19 cellular contexts compared by ENCODE assay signal in genomic region chr1:76477131-76477530, GRCh38.
A peak's percentile ranks its signal among the peaks of the same experiment; 100 is the strongest.
DNase-seq lines count a peak whose midpoint lies in the region; ATAC-seq and TF ChIP-seq lines count a peak whose summit lies in the region.
"Had no signal": no experiment of that assay in that cellular context is flagged by ENCODE, and none has a peak within 500 bp of the region (broad histone marks: within the 10 kb centered on the region; RNA-seq: fewer than 3 reads in every experiment).

No MANE protein-coding gene starts in this region.

- no peak overlapping the region for H2BK15ac ChIP-seq in neuronal stem cell (ENCODE audit: low read length)

- H3K79me1 ChIP-seq in neuronal stem cell (ENCODE audit: low read depth, low read length), result no peaks in the 10 kb centered on the region

- TF ChIP-seq CTCF in suprapubic skin (IDR thresholded peaks at IDR 0.05), result no peak

- ATAC-seq in SK-N-SH treated with all-trans-retinoic acid at 6 μM for 48 hours, result peak; percentile 28; the same call in 1 of the 3 replicates
- ATAC-seq: CD8-positive, alpha-beta T cell; GM12878 had no signal

- H3K9ac ChIP-seq in GM23248 (no peak overlapping the region), neuronal stem cell (ENCODE audit: low read depth, low read length, poor library complexity) (no peak overlapping the region)
- H3K9ac ChIP-seq: BLaER1 treated with 17β-estradiol and CSF1 and Interleukin-3, amounts not matched to agents 10 nM and 100 nM had no signal

- no peak overlapping the region for H2AFZ ChIP-seq in GM23248
- H2AFZ ChIP-seq in neuronal stem cell (ENCODE audit: low read length), result no peak overlapping the region

- no peak for TF ChIP-seq EP300 in suprapubic skin (IDR thresholded peaks at IDR 0.05)

- no peak overlapping the region for H2BK5ac ChIP-seq in neuronal stem cell (ENCODE audit: low read length)

- peak overlapping the region; percentile 29 for H2BK120ac ChIP-seq in neuronal stem cell (ENCODE audit: low read depth, low read length)

- no peak overlapping the region for H3K27ac ChIP-seq in GM23248
- no peak overlapping the region for H3K27ac ChIP-seq in neuronal stem cell (replicated peaks; ENCODE audit: low read length)
- H3K27ac ChIP-seq in suprapubic skin, result no peak overlapping the region
- H3K27ac ChIP-seq: BLaER1 treated with 17β-estradiol and CSF1 and Interleukin-3, amounts not matched to agents 10 nM and 100 nM; C4-2B had no signal

- no peak overlapping the region for H4K91ac ChIP-seq in neuronal stem cell (ENCODE audit: low read depth, low read length, poor library complexity)

- DNase-seq in GM23248 (peak; percentile 26), MG63 (peak; percentile 38), neuronal stem cell (ENCODE audit: low spot score) (no peak), NCI-H345 treated with DMSO at 0.1 percent for 48 hours (lab: John Stamatoyannopoulos, UW; ENCODE audit: unreplicated experiment) (no peak), suprapubic skin (ENCODE audit: low spot score in 2 of 2) (no peak), NCI-H2196 (lab: John Stamatoyannopoulos, UW; ENCODE audit: unreplicated experiment) (no peak)
- DNase-seq in stimulated activated CD4-positive, alpha-beta T cell treated with anti-CD3 and anti-CD28 coated beads, Interleukin-4, amount 100 ng/mL, for 4 hours, result no peak
- DNase-seq: 8988T; AML-193; Caco-2; Calu3; CD4-positive, alpha-beta T cell; CD8-positive, alpha-beta T cell; DMS79 treated with DMSO at 0.1 percent for 48 hours; GDM1 had no signal

- H2BK12ac ChIP-seq in neuronal stem cell (ENCODE audit: low read length), result no peak overlapping the region

- H3K9me2 ChIP-seq in GM23248 (ENCODE audit: insufficient read depth), result 0 out of 2 replicates have a peak, but pooled peaks cover 3% of the 10 kb centered on the region

- peak overlapping the region; percentile 35 for H2AK5ac ChIP-seq in neuronal stem cell (ENCODE audit: low read depth, low read length)

- H3K14ac ChIP-seq in neuronal stem cell (ENCODE audit: low read length), result no peak overlapping the region

- no peak overlapping the region for H3K23ac ChIP-seq in neuronal stem cell (ENCODE audit: low read depth, low read length, poor library complexity)

- H3K4me1 ChIP-seq in GM23248 (ENCODE audit: insufficient read depth) (peaks cover 21% of the 10 kb centered on the region), neuronal stem cell (ENCODE audit: control insufficient read depth in 2 of 2, insufficient read depth in 1 of 2, low read depth in 1 of 2, low read length in 2 of 2) (no peaks in the 10 kb centered on the region), suprapubic skin (no peaks in the 10 kb centered on the region)
- H3K4me1 ChIP-seq: BLaER1 treated with 17β-estradiol and CSF1 and Interleukin-3, amounts not matched to agents 10 nM and 100 nM; Caco-2 had no signal

- in situ Hi-C loops in GM23248 (cut with MboI), result no loop called here

- H3K4me2 ChIP-seq in GM23248 (ENCODE audit: unreplicated experiment) (no peak overlapping the region), neuronal stem cell (ENCODE audit: insufficient read depth, low read length, poor library complexity, severe bottlenecking) (no peak overlapping the region)
- H3K4me2 ChIP-seq: BLaER1 treated with 17β-estradiol and CSF1 and Interleukin-3, amounts not matched to agents 10 nM and 100 nM had no signal

- no peaks in the 10 kb centered on the region for H3K79me2 ChIP-seq in GM23248 (ENCODE audit: insufficient read depth)

- no peaks in the 10 kb centered on the region for H3K9me3 ChIP-seq in GM23248 (ENCODE audit: low read depth)
- H3K9me3 ChIP-seq in MG63, result no peaks in the 10 kb centered on the region
- H3K9me3 ChIP-seq in neuronal stem cell (replicated peaks in 1 of 2; ENCODE audit: control insufficient read depth in 2 of 2, insufficient read depth in 1 of 2, low read depth in 1 of 2, low read length in 2 of 2), result peaks cover 0 to 10% of the 10 kb centered on the region in 2 donors
- H3K9me3 ChIP-seq in suprapubic skin, result no peaks in the 10 kb centered on the region
- H3K9me3 ChIP-seq: BLaER1 treated with 17β-estradiol and CSF1 and Interleukin-3, amounts not matched to agents 10 nM and 100 nM; Caco-2 had no signal

- H4K20me1 ChIP-seq in GM23248 (ENCODE audit: insufficient read depth), result no peaks in the 10 kb centered on the region
- H4K20me1 ChIP-seq: BLaER1 treated with 17β-estradiol and CSF1 and Interleukin-3, amounts not matched to agents 10 nM and 100 nM had no signal

- peaks cover 6% of the 10 kb centered on the region; the same call in 1 of the 2 replicates for H3F3A ChIP-seq in GM23248 (ENCODE audit: insufficient read depth)

- H3K27me3 ChIP-seq in GM23248 (replicated peaks; ENCODE audit: insufficient read depth) (no peaks in the 10 kb centered on the region), MG63 (no peaks in the 10 kb centered on the region), neuronal stem cell (ENCODE audit: control insufficient read depth in 3 of 3, insufficient read depth in 3 of 3, low read depth in 1 of 3, low read length in 3 of 3) (no peaks in the 10 kb centered on the region), suprapubic skin (no peaks in the 10 kb centered on the region)
- H3K27me3 ChIP-seq: BLaER1 treated with 17β-estradiol and CSF1 and Interleukin-3, amounts not matched to agents 10 nM and 100 nM had no signal

- H3K18ac ChIP-seq in neuronal stem cell (ENCODE audit: low read length), result no peak overlapping the region

- TF ChIP-seq POLR2A in suprapubic skin (IDR thresholded peaks at IDR 0.05), result no peak

- H3K4ac ChIP-seq in neuronal stem cell (ENCODE audit: low read length), result no peak overlapping the region

- no peak overlapping the region for H4K8ac ChIP-seq in neuronal stem cell (ENCODE audit: low read depth, low read length)

- H3K36me3 ChIP-seq in GM23248 (ENCODE audit: low read depth) (no peaks in the 10 kb centered on the region), MG63 (no peaks in the 10 kb centered on the region), neuronal stem cell (replicated peaks in 1 of 2; ENCODE audit: control insufficient read depth in 2 of 2, insufficient read depth in 2 of 2, low read length in 2 of 2) (no peaks in the 10 kb centered on the region), suprapubic skin (no peaks in the 10 kb centered on the region)
- H3K36me3 ChIP-seq: BLaER1 treated with 17β-estradiol and CSF1 and Interleukin-3, amounts not matched to agents 10 nM and 100 nM had no signal

- H3K4me3 ChIP-seq in GM23248 (no peak overlapping the region), MG63 (no peak overlapping the region), neuronal stem cell (ENCODE audit: low read length in 2 of 2) (no peak overlapping the region), suprapubic skin (no peak overlapping the region)
- H3K4me3 ChIP-seq: BLaER1 treated with 17β-estradiol and CSF1 and Interleukin-3, amounts not matched to agents 10 nM and 100 nM; GM12878 had no signal

TF ChIP-seq in SK-N-SH treated with all-trans-retinoic acid at 6 μM for 48 hours, 23 proteins besides CTCF, POLR2A, EP300 and RAD21 (continues in another document):
- TF ChIP-seq OSR1 (CRISPR knock-in tag; IDR thresholded peaks at IDR 0.05), result no peak
- no peak for TF ChIP-seq ISL1 (CRISPR knock-in tag; IDR thresholded peaks at IDR 0.05)
- no peak for TF ChIP-seq ARNTL (CRISPR knock-in tag; IDR thresholded peaks at IDR 0.05; ENCODE audit: borderline replicate concordance, low read depth)
- no peak for TF ChIP-seq ZFP30 (CRISPR knock-in tag; IDR thresholded peaks at IDR 0.05)
- TF ChIP-seq POU6F1 (CRISPR knock-in tag; IDR thresholded peaks at IDR 0.05; ENCODE audit: borderline replicate concordance, low read depth), result no peak
- no peak for TF ChIP-seq TSHZ2 (CRISPR knock-in tag; IDR thresholded peaks at IDR 0.05)
- no peak for TF ChIP-seq ZNF565 (CRISPR knock-in tag; conservative IDR thresholded peaks at IDR 0.05; ENCODE audit: low read depth)
- no peak for TF ChIP-seq ZNF70 (CRISPR knock-in tag; IDR thresholded peaks at IDR 0.05)
- no peak for TF ChIP-seq RARB (CRISPR knock-in tag; IDR thresholded peaks at IDR 0.05)
- TF ChIP-seq SNAI2 (CRISPR knock-in tag; IDR thresholded peaks at IDR 0.05), result no peak
- TF ChIP-seq ZC3H10 (CRISPR knock-in tag; IDR thresholded peaks at IDR 0.05), result no peak
- TF ChIP-seq PPARA (CRISPR knock-in tag; IDR thresholded peaks at IDR 0.05; ENCODE audit: borderline replicate concordance), result no peak
- TF ChIP-seq ESRRG (CRISPR knock-in tag; IDR thresholded peaks at IDR 0.05), result no peak

Comparison
In these comparisons a context has a peak if more than half of its experiments do, and no peak if none do; other contexts are left out.
1. DNase-seq: peak in GM23248 (single experiment) and MG63 (single experiment); none in neuronal stem cell (single experiment), NCI-H345 treated with DMSO at 0.1 percent for 48 hours (single experiment), suprapubic skin (0 of 2), stimulated activated CD4-positive, alpha-beta T cell treated with anti-CD3 and anti-CD28 coated beads, Interleukin-4, amount 100 ng/mL, for 4 hours (0 of 2) and NCI-H2196 (single experiment).